8 cellular contexts compared by ENCODE assay signal in genomic region chr2:126657146-126657635, GRCh38. TPM values are rescaled to one million over a fixed set of nuclear protein-coding genes. Genes with fewer than 3 reads are reported as not detected.
DNase-seq lines count a peak whose midpoint lies in the region; ATAC-seq and TF ChIP-seq lines count a peak whose summit lies in the region.

No MANE protein-coding gene starts in this region.

- ATAC-seq in HG02759 (IDR thresholded peaks at IDR 0.05; ENCODE audit: unreplicated experiment), result peak; percentile 15
- ATAC-seq in GM21825 (IDR thresholded peaks at IDR 0.05; ENCODE audit: unreplicated experiment), result no peak

- no peaks in the 10 kb centered on the region for H3K9me3 ChIP-seq in iPS-18c (ENCODE audit: control insufficient read depth, insufficient read depth, low read length)

- H3K4me3 ChIP-seq in GM12865 (ENCODE audit: low read depth, low read length), result peak overlapping the region; percentile 68
- H3K4me3 ChIP-seq in iPS-18c (ENCODE audit: insufficient read depth, low read depth, low read length), result peak overlapping the region; percentile 28; the same call in 1 of the 2 replicates

- no peak for TF ChIP-seq CTCF in GM12865 (IDR thresholded peaks at IDR 0.05; ENCODE audit: insufficient read depth, low read depth, low read length, missing control alignments)

- DNase-seq in GM12865 (ENCODE audit: low read depth) (peak; percentile 62), RPMI7951 (ENCODE audit: low read depth) (peak; percentile 93), astrocyte of the hippocampus (ENCODE audit: low read depth, low spot score) (peak; percentile 64), smooth muscle cell of the brain vasculature (ENCODE audit: low read depth, low spot score) (peak; percentile 86), NCI-H1048 (lab: John Stamatoyannopoulos, UW) (no peak)

RNA-seq across cellular contexts. Expression of gene GYPC, which starts 1.2 kb away (rescaled TPM):
- 185 and 192 TPM in 2 replicates for total RNA-seq in RPMI7951 (2014; rRNA removed; shearing (Covaris generic))
